In genomic region chr1:162632234-162632666, GRCh38 we compare ENCODE assay signal across 9 cellular contexts. TPM values are rescaled to one million over a fixed set of nuclear protein-coding genes. Genes with fewer than 3 reads are reported as not detected.
DNase-seq lines count a peak whose midpoint lies in the region; ATAC-seq and TF ChIP-seq lines count a peak whose summit lies in the region.
"Had no signal": no experiment of that assay in that cellular context is flagged by ENCODE, and none has a peak within 500 bp of the region (broad histone marks: within the 10 kb centered on the region; RNA-seq: fewer than 3 reads in every experiment).

Gene DDR2, plus strand, starts transcription at chr1:162632464. Its CDS starts 86,600 bp downstream, at chr1:162719064.

- no peak for ATAC-seq in activated T-cell treated with anti-CD3 and anti-CD28 coated beads, Interleukin-2, amount 50 U/mL, for 72 hours (replicated peaks in 1 of 2)

- H3K4me1 Mint-ChIP-seq in MCF 10A (ENCODE audit: insufficient read depth, unreplicated experiment): peaks cover 15% of the 10 kb centered on the region
- no peaks in the 10 kb centered on the region for H3K4me1 Mint-ChIP-seq in activated T-cell treated with anti-CD3 and anti-CD28 coated beads, Interleukin-2, amount 50 U/mL, for 72 hours (ENCODE audit: low read depth)

- BruUV-seq in MCF 10A (replicated peaks; lab: Mats Ljungman, UMichigan): no TSS peak

- no peak for TF ChIP-seq CTCF in HEK293 (tag by site-specific recombination; IDR thresholded peaks at IDR 0.05)
- no peak for TF ChIP-seq CTCF in MCF 10A (IDR thresholded peaks at IDR 0.05; ENCODE audit: unreplicated experiment)
- TF ChIP-seq CTCF in subcutaneous adipose tissue (IDR thresholded peaks at IDR 0.05; ENCODE audit: low read depth): no peak
- no peak for TF ChIP-seq CTCF in GM10248 (IDR thresholded peaks at IDR 0.05; ENCODE audit: control extremely low read depth, extremely low read depth, low read depth, missing control alignments)

- no peak within 1 kb of the TSS for H3K27ac ChIP-seq in HEK293 (ENCODE audit: extremely low read depth, low read depth, low read length)

- CTCF ChIA-PET in HEK293 (lab: Yijun Ruan, JAX) (interaction anchor here (0.7 to 2.2 kb wide), 3 partner anchors 18 to 168 kb away, joined by 4 to 10 read pairs (median 5); no protein-coding TSS in a partner anchor), MCF 10A (lab: Yijun Ruan, JAX) (interaction anchor here (0.6 to 10.4 kb wide), 7 partner anchors 18 to 543 kb away, joined by 3 to 82 read pairs (median 5); no protein-coding TSS in a partner anchor), GM10248 (lab: Yijun Ruan, JAX) (interaction anchor here (0.9 to 6.9 kb wide), 10 partner anchors 9 to 45 kb away, joined by 3 to 56 read pairs (median 5); no protein-coding TSS in a partner anchor)

- no peak within 1 kb of the TSS for H3K4me3 ChIP-seq in HEK293 (ENCODE audit: low read depth, low read length)

- H3K36me3 Mint-ChIP-seq in MCF 10A (ENCODE audit: insufficient read depth, unreplicated experiment): no peaks in the 10 kb centered on the region
- H3K36me3 Mint-ChIP-seq in activated T-cell treated with anti-CD3 and anti-CD28 coated beads, Interleukin-2, amount 50 U/mL, for 72 hours (ENCODE audit: insufficient read depth in 2 of 2): no peaks in the 10 kb centered on the region

- no peaks in the 10 kb centered on the region for H3K9me3 ChIP-seq in HEK293 (ENCODE audit: control insufficient read depth, insufficient read depth, low read depth, low read length)

- peaks cover 2% of the 10 kb centered on the region; the same call in 1 of the 2 replicates for H3K4me1 ChIP-seq in HEK293 (ENCODE audit: control insufficient read depth, insufficient read depth, low read length)

- no peak within 1 kb of the TSS for H3K4me3 Mint-ChIP-seq in MCF 10A (ENCODE audit: unreplicated experiment)
- H3K4me3 Mint-ChIP-seq in activated T-cell treated with anti-CD3 and anti-CD28 coated beads, Interleukin-2, amount 50 U/mL, for 72 hours: no peak within 1 kb of the TSS

- intact Hi-C loops in MCF 10A (cut with micrococcal nuclease): no loop called here

- H3K9me3 Mint-ChIP-seq in MCF 10A (ENCODE audit: unreplicated experiment): no peaks in the 10 kb centered on the region
- no peaks in the 10 kb centered on the region for H3K9me3 Mint-ChIP-seq in activated T-cell treated with anti-CD3 and anti-CD28 coated beads, Interleukin-2, amount 50 U/mL, for 72 hours

- POLR2A ChIA-PET in HEK293 (lab: Yijun Ruan, JAX) (no interaction called here), MCF 10A (lab: Yijun Ruan, JAX) (interaction anchor here (0.7 kb wide), 1 partner anchor 19 kb away, joined by 3 read pairs; no protein-coding TSS in a partner anchor), GM10248 (lab: Yijun Ruan, JAX) (no interaction called here)

- no peaks in the 10 kb centered on the region for H3K36me3 ChIP-seq in HEK293 (ENCODE audit: control insufficient read depth in 2 of 2, insufficient read depth in 1 of 2, low read length in 2 of 2)

- no peaks in the 10 kb centered on the region for H3K27me3 Mint-ChIP-seq in MCF 10A (ENCODE audit: insufficient read depth, unreplicated experiment)
- peaks cover 2% of the 10 kb centered on the region for H3K27me3 Mint-ChIP-seq in activated T-cell treated with anti-CD3 and anti-CD28 coated beads, Interleukin-2, amount 50 U/mL, for 72 hours (ENCODE audit: low read depth)

- peak within 1 kb of the TSS; percentile 3 for H3K27ac Mint-ChIP-seq in MCF 10A (ENCODE audit: low read depth, unreplicated experiment)
- H3K27ac Mint-ChIP-seq in activated T-cell treated with anti-CD3 and anti-CD28 coated beads, Interleukin-2, amount 50 U/mL, for 72 hours: no peak within 1 kb of the TSS

- peak; percentile 38 for DNase-seq in MCF 10A (ENCODE audit: unreplicated experiment)
- DNase-seq in left kidney (ENCODE audit: low read depth, low spot score): peak; percentile 69
- no peak for DNase-seq in GM10248 (ENCODE audit: extremely low spot score)
- no peak for DNase-seq in activated T-cell treated with anti-CD3 and anti-CD28 coated beads, Interleukin-2, amount 50 U/mL, for 72 hours
- DNase-seq in inferior parietal cortex (ENCODE audit: extremely low spot score): no peak
- DNase-seq in NCI-H1048 (lab: John Stamatoyannopoulos, UW): no peak
- DNase-seq: SIG-M5 had no signal

TF ChIP-seq in HEK293, 187 proteins besides CTCF, POLR2A, EP300 and RAD21:
- TF ChIP-seq ZNF707 (tag by site-specific recombination; IDR thresholded peaks at IDR 0.05) (no peak), ZNF76 (tag by site-specific recombination; IDR thresholded peaks at IDR 0.05; ENCODE audit: borderline replicate concordance, low read depth) (0 out of 2 replicates have a peak, but pooled peaks have one; percentile 17), ZBTB20 (tag by site-specific recombination; IDR thresholded peaks at IDR 0.05) (peak; percentile 92), PBX3 (CRISPR knock-in tag; IDR thresholded peaks at IDR 0.05) (no peak), ZBTB48 (tag by site-specific recombination; IDR thresholded peaks at IDR 0.05) (peak; percentile 97), PRDM10 (tag by site-specific recombination; IDR thresholded peaks at IDR 0.05) (no peak), MZF1 (tag by site-specific recombination; IDR thresholded peaks at IDR 0.05; ENCODE audit: borderline replicate concordance) (0 out of 2 replicates have a peak, but pooled peaks have one; percentile 7), ZNF777 (tag by site-specific recombination; IDR thresholded peaks at IDR 0.05; ENCODE audit: borderline replicate concordance) (no peak), ZNF133 (tag by site-specific recombination; IDR thresholded peaks at IDR 0.05) (no peak), ZBTB44 (tag by site-specific recombination; IDR thresholded peaks at IDR 0.05) (0 out of 2 replicates have a peak, but pooled peaks have one; percentile 29), ZNF621 (tag by site-specific recombination; IDR thresholded peaks at IDR 0.05) (no peak)
TF ChIP-seq in HEK293: peak in this region for 5.

RNA-seq across cellular contexts. Expression of gene DDR2, which starts in this region (rescaled TPM):
- total RNA-seq in MCF 10A (2022): 4.9 and 5.9 TPM in 2 replicates
- 100 to 1,000 TPM in 3 of 4 donors, 10 to 100 TPM in 1; 98.7 to 258 (median 200) TPM for total RNA-seq in subcutaneous adipose tissue
- total RNA-seq in activated T-cell treated with anti-CD3 and anti-CD28 coated beads, Interleukin-2, amount 50 U/mL, for 72 hours: under 1 TPM; 0.17 to 0.25 TPM

Comparison
In these comparisons a context has a peak if more than half of its experiments do, and no peak if none do; other contexts are left out.
1. RNA of gene DDR2 (total RNA-seq): 98.7 to 258 TPM in subcutaneous adipose tissue; 4.9 to 5.9 TPM in MCF 10A and 0.17 to 0.25 TPM in activated T-cell treated with anti-CD3 and anti-CD28 coated beads, Interleukin-2, amount 50 U/mL, for 72 hours; every median in the first group is over 10 times any median in the second.
2. DNase-seq: peak in MCF 10A (single experiment) and left kidney (single experiment); none in GM10248 (single experiment), activated T-cell treated with anti-CD3 and anti-CD28 coated beads, Interleukin-2, amount 50 U/mL, for 72 hours (0 of 2), inferior parietal cortex (single experiment) and NCI-H1048 (single experiment).